In genomic region chr1:100941098-100941527, GRCh38 we compare ENCODE assay signal across 11 cellular contexts. TPM values are rescaled to one million over a fixed set of nuclear protein-coding genes. Genes with fewer than 3 reads are reported as not detected.
DNase-seq lines count a peak whose midpoint lies in the region; ATAC-seq and TF ChIP-seq lines count a peak whose summit lies in the region.
"Had no signal": no experiment of that assay in that cellular context is flagged by ENCODE, and none has a peak within 500 bp of the region (broad histone marks: within the 10 kb centered on the region; RNA-seq: fewer than 3 reads in every experiment).

No MANE protein-coding gene starts in this region.

- no peak overlapping the region for H3K4me3 ChIP-seq in body of pancreas
- H3K4me3 ChIP-seq: uterus had no signal

- CTCF ChIA-PET in activated naive CD4-positive, alpha-beta T cell treated with anti-CD3 and anti-CD28 coated beads, Interleukin-2, amount 10 ng/mL, durations not matched to agents 7 days and 5 days (lab: Charles Lee): interaction anchor here (1.1 to 1.5 kb wide), 2 partner anchors 22 to 416 kb away, joined by 3 read pairs; no protein-coding TSS in a partner anchor

- peak overlapping the region; percentile 86 for H3K27ac Mint-ChIP-seq in activated naive CD4-positive, alpha-beta T cell treated with anti-CD3 and anti-CD28 coated beads, Interleukin-2, amount 10 ng/mL, durations not matched to agents 7 days and 5 days
- peak overlapping the region; percentile 96 for H3K27ac Mint-ChIP-seq in stimulated activated naive B cell treated with anti-CD40 and anti-IgM and Interleukin-4, amounts not matched to agents 10 μg/mL and 1 μg/mL and 100 μg/mL, for 72 hours

- DNase-seq in activated naive CD4-positive, alpha-beta T cell treated with Interleukin-2 at 50 U/mL for 16 hours: peak; percentile 21
- DNase-seq in activated naive CD4-positive, alpha-beta T cell (lab: John Stamatoyannopoulos, UW): no peak
- DNase-seq in activated naive CD4-positive, alpha-beta T cell treated with anti-CD3 and anti-CD28 coated beads, Interleukin-2, amount 10 ng/mL, durations not matched to agents 7 days and 5 days: no peak
- DNase-seq in stimulated activated naive B cell treated with anti-CD40 and anti-IgM and Interleukin-4, amounts not matched to agents 10 μg/mL and 1 μg/mL and 100 μg/mL, for 72 hours: peak; percentile 59
- DNase-seq in body of pancreas (no peak), NAMALWA (ENCODE audit: low spot score) (no peak)
- DNase-seq: cortex of kidney, uterus had no signal

- no peaks in the 10 kb centered on the region for H3K9me3 ChIP-seq in body of pancreas
- H3K9me3 ChIP-seq: uterus had no signal

- H3K27me3 ChIP-seq in body of pancreas: no peaks in the 10 kb centered on the region
- H3K27me3 ChIP-seq: uterus had no signal

- no peaks in the 10 kb centered on the region for H3K27me3 Mint-ChIP-seq in activated naive CD4-positive, alpha-beta T cell treated with anti-CD3 and anti-CD28 coated beads, Interleukin-2, amount 10 ng/mL, durations not matched to agents 7 days and 5 days
- H3K27me3 Mint-ChIP-seq in stimulated activated naive B cell treated with anti-CD40 and anti-IgM and Interleukin-4, amounts not matched to agents 10 μg/mL and 1 μg/mL and 100 μg/mL, for 72 hours: peaks cover 0 to 4% of the 10 kb centered on the region in 2 donors

- peaks cover 0 to 3% of the 10 kb centered on the region in 2 donors for H3K36me3 ChIP-seq in body of pancreas (replicated peaks in 1 of 2; ENCODE audit: insufficient read depth in 1 of 2, low read depth in 2 of 2)
- H3K36me3 ChIP-seq: uterus had no signal

- H3K36me3 Mint-ChIP-seq in activated naive CD4-positive, alpha-beta T cell treated with anti-CD3 and anti-CD28 coated beads, Interleukin-2, amount 10 ng/mL, durations not matched to agents 7 days and 5 days: peaks cover 81% of the 10 kb centered on the region
- peaks cover 48 to 65% of the 10 kb centered on the region in 2 donors for H3K36me3 Mint-ChIP-seq in stimulated activated naive B cell treated with anti-CD40 and anti-IgM and Interleukin-4, amounts not matched to agents 10 μg/mL and 1 μg/mL and 100 μg/mL, for 72 hours

- no peaks in the 10 kb centered on the region for H3K4me1 ChIP-seq in body of pancreas
- H3K4me1 ChIP-seq: uterus had no signal

- peak overlapping the region; percentile 42 for H3K4me3 Mint-ChIP-seq in activated naive CD4-positive, alpha-beta T cell treated with anti-CD3 and anti-CD28 coated beads, Interleukin-2, amount 10 ng/mL, durations not matched to agents 7 days and 5 days
- H3K4me3 Mint-ChIP-seq in stimulated activated naive B cell treated with anti-CD40 and anti-IgM and Interleukin-4, amounts not matched to agents 10 μg/mL and 1 μg/mL and 100 μg/mL, for 72 hours: peak overlapping the region; percentile 53 to 80

- WGBS in body of pancreas, 2 donors: 78 to 85% methylated on average over 1 of the region's 1 CpG

- H3K27ac ChIP-seq in body of pancreas: no peak overlapping the region
- H3K27ac ChIP-seq: uterus, VCaP had no signal

- intact Hi-C loops in body of pancreas (cut with DNase I): no loop called here

- peak; percentile 57 for ATAC-seq in HG02885 (IDR thresholded peaks at IDR 0.05; ENCODE audit: poor library complexity, unreplicated experiment)
- peak; percentile 88 to 95 for ATAC-seq in stimulated activated naive B cell treated with anti-CD40 and anti-IgM and Interleukin-4, amounts not matched to agents 10 μg/mL and 1 μg/mL and 100 μg/mL, for 72 hours (replicated peaks)
- ATAC-seq in body of pancreas: no peak
- ATAC-seq in HG03095 (IDR thresholded peaks at IDR 0.05; ENCODE audit: unreplicated experiment): no peak

- TF ChIP-seq CTCF in body of pancreas (IDR thresholded peaks at IDR 0.05): no peak

- H3K9me3 Mint-ChIP-seq in activated naive CD4-positive, alpha-beta T cell treated with anti-CD3 and anti-CD28 coated beads, Interleukin-2, amount 10 ng/mL, durations not matched to agents 7 days and 5 days: peaks cover 49% of the 10 kb centered on the region
- H3K9me3 Mint-ChIP-seq in stimulated activated naive B cell treated with anti-CD40 and anti-IgM and Interleukin-4, amounts not matched to agents 10 μg/mL and 1 μg/mL and 100 μg/mL, for 72 hours: peaks cover 5 to 10% of the 10 kb centered on the region in 2 donors

- H3K4me1 Mint-ChIP-seq in activated naive CD4-positive, alpha-beta T cell treated with anti-CD3 and anti-CD28 coated beads, Interleukin-2, amount 10 ng/mL, durations not matched to agents 7 days and 5 days: peaks cover 40% of the 10 kb centered on the region
- peaks cover 32 to 49% of the 10 kb centered on the region in 2 donors for H3K4me1 Mint-ChIP-seq in stimulated activated naive B cell treated with anti-CD40 and anti-IgM and Interleukin-4, amounts not matched to agents 10 μg/mL and 1 μg/mL and 100 μg/mL, for 72 hours

- TF ChIP-seq POLR2A in body of pancreas (IDR thresholded peaks at IDR 0.05): no peak

RNA-seq across cellular contexts. Expression of gene SLC30A7, which starts 45.2 kb away (rescaled TPM):
- total RNA-seq in body of pancreas: 10 to 100 TPM; 10.5 to 13.5 TPM

RNA-seq across cellular contexts. Expression of gene EXTL2, which starts 46.5 kb away (rescaled TPM):
- 10 to 100 TPM; 12.5 to 17.1 TPM for total RNA-seq in body of pancreas

Comparison
In these comparisons a context has a peak if more than half of its experiments do, and no peak if none do; other contexts are left out.
1. DNase-seq: peak in activated naive CD4-positive, alpha-beta T cell treated with Interleukin-2 at 50 U/mL for 16 hours (single experiment) and stimulated activated naive B cell treated with anti-CD40 and anti-IgM and Interleukin-4, amounts not matched to agents 10 μg/mL and 1 μg/mL and 100 μg/mL, for 72 hours (single experiment); none in activated naive CD4-positive, alpha-beta T cell (0 of 4), activated naive CD4-positive, alpha-beta T cell treated with anti-CD3 and anti-CD28 coated beads, Interleukin-2, amount 10 ng/mL, durations not matched to agents 7 days and 5 days (single experiment), body of pancreas (0 of 4) and NAMALWA (single experiment).
2. ATAC-seq: peak in HG02885 (single experiment) and stimulated activated naive B cell treated with anti-CD40 and anti-IgM and Interleukin-4, amounts not matched to agents 10 μg/mL and 1 μg/mL and 100 μg/mL, for 72 hours (2 of 2); none in body of pancreas (single experiment) and HG03095 (single experiment).